Comparison of ENCODE assay signal across 25 cellular contexts in the genomic region with DNA sequence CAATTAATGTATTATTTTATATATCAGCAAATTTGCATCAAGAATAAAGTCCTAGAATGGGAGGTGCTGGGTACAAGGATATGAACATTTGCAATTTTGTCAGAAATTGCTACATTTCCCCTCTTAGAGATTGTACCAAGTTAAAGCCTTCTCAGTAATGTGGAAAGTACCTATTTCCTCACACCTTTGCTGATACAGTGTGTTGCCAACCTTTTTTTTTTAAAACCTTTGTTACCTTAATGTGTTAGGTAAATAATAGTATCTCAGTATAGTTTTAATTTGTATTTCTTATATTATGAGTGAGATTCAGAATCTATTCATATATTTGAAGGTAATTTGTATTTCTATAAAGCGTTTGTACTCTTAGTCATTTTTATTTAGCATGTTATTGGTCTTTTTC.
A peak's percentile ranks its signal among the peaks of the same experiment; 100 is the strongest.
DNase-seq lines count a peak whose midpoint lies in the region; FAIRE-seq and TF ChIP-seq lines count a peak whose summit lies in the region.
"Had no signal": no experiment of that assay in that cellular context is flagged by ENCODE, and none has a peak within 500 bp of the region (broad histone marks: within the 10 kb centered on the region; RNA-seq: fewer than 3 reads in every experiment).

No MANE protein-coding gene starts in this region.

- H3K4me2 ChIP-seq in smooth muscle cell (no peak overlapping the region), Karpas-422 (ENCODE audit: low read depth, low read length, poor library complexity, severe bottlenecking) (no peak overlapping the region)
- H3K4me2 ChIP-seq: SK-N-SH had no signal

- H3K4me1 ChIP-seq in cardiac muscle cell (ENCODE audit: low read depth) = peaks cover 39% of the 10 kb centered on the region
- peaks cover 0 to 25% of the 10 kb centered on the region in 2 donors for H3K4me1 ChIP-seq in right atrium auricular region
- H3K4me1 ChIP-seq in smooth muscle cell (ENCODE audit: low read depth) = peaks cover 26% of the 10 kb centered on the region
- peaks cover 43% of the 10 kb centered on the region for H3K4me1 ChIP-seq in Karpas-422 (ENCODE audit: low read length)

- H3K79me2 ChIP-seq in smooth muscle cell (ENCODE audit: low read depth) (no peaks in the 10 kb centered on the region), Karpas-422 (ENCODE audit: low read length) (no peaks in the 10 kb centered on the region)

- no peak for TF ChIP-seq CTCF in cardiac muscle cell (IDR thresholded peaks at IDR 0.05; ENCODE audit: low read depth, low read length)
- TF ChIP-seq CTCF in right atrium auricular region (IDR thresholded peaks at IDR 0.05) = no peak
- TF ChIP-seq CTCF in smooth muscle cell (IDR thresholded peaks at IDR 0.05; ENCODE audit: borderline replicate concordance, insufficient read depth, poor library complexity, severe bottlenecking) = no peak

- no peaks in the 10 kb centered on the region for H3K36me3 ChIP-seq in cardiac muscle cell
- no peaks in the 10 kb centered on the region for H3K36me3 ChIP-seq in right atrium auricular region
- no peaks in the 10 kb centered on the region for H3K36me3 ChIP-seq in smooth muscle cell (ENCODE audit: low read depth)
- no peaks in the 10 kb centered on the region for H3K36me3 ChIP-seq in Karpas-422 (ENCODE audit: insufficient read depth, low read length)

- H2AFZ ChIP-seq in smooth muscle cell (ENCODE audit: low read depth) = no peak overlapping the region
- no peak overlapping the region for H2AFZ ChIP-seq in Karpas-422 (ENCODE audit: low read length)

- WGBS in smooth muscle cell (ENCODE audit: low lambda C conversion rate) = 98% methylated on average over 1 of the region's 1 CpG

- FAIRE-seq in HTR-8/SVneo (lab: Jason Lieb, UNC) = peak; percentile 28
- FAIRE-seq in islet of Langerhans (lab: Jason Lieb, UNC) = peak; percentile 9
- FAIRE-seq: G401.6, GM12891, GM19239 had no signal

- no peak for DNase-seq in cardiac muscle cell (ENCODE audit: low read depth in 1 of 2, low spot score in 1 of 2)
- DNase-seq in right atrium auricular region (ENCODE audit: low spot score) = no peak
- no peak for DNase-seq in HTR-8/SVneo (ENCODE audit: insufficient read length, low spot score)
- no peak for DNase-seq in smooth muscle cell (lab: John Stamatoyannopoulos, UW; ENCODE audit: unreplicated experiment)
- DNase-seq in GM19238 (ENCODE audit: insufficient read length, low spot score) = no peak
- DNase-seq in NAMALWA (ENCODE audit: low spot score) = no peak
- DNase-seq in Karpas-422 = no peak
- DNase-seq: 8988T; CD4-positive, alpha-beta T cell; COR-L47; DMS53; KBM-7; MM.1S; NCI-H1048; NCI-H1417; NCI-H187; NCI-H446; NCI-H524 treated with DMSO at 0.1 percent for 48 hours; NCI-H774; PC-3; SK-N-SH had no signal

- H3K9ac ChIP-seq in smooth muscle cell (ENCODE audit: low read depth) (no peak overlapping the region), Karpas-422 (ENCODE audit: low read length) (no peak overlapping the region)
- H3K9ac ChIP-seq: SK-N-SH had no signal

- H3K9me3 ChIP-seq in cardiac muscle cell (ENCODE audit: low read depth) (no peaks in the 10 kb centered on the region), right atrium auricular region (no peaks in the 10 kb centered on the region), smooth muscle cell (replicated peaks; ENCODE audit: low read depth) (no peaks in the 10 kb centered on the region), Karpas-422 (ENCODE audit: low read length) (no peaks in the 10 kb centered on the region)
- H3K9me3 ChIP-seq: SK-N-SH had no signal

- H3F3A ChIP-seq in smooth muscle cell (ENCODE audit: low read depth) = peaks cover 39% of the 10 kb centered on the region

- H3K4me3 ChIP-seq in cardiac muscle cell (no peak overlapping the region), right atrium auricular region (no peak overlapping the region), smooth muscle cell (no peak overlapping the region), Karpas-422 (ENCODE audit: low read length) (no peak overlapping the region)

- H3K27ac ChIP-seq in cardiac muscle cell (peak overlapping the region; percentile 95), right atrium auricular region (no peak overlapping the region), smooth muscle cell (ENCODE audit: low read depth) (peak overlapping the region; percentile 80), Karpas-422 (ENCODE audit: low read length) (no peak overlapping the region)

- H4K20me1 ChIP-seq in smooth muscle cell (ENCODE audit: low read depth) (no peaks in the 10 kb centered on the region), Karpas-422 (ENCODE audit: insufficient read depth, low read depth, low read length) (no peaks in the 10 kb centered on the region)

- no peaks in the 10 kb centered on the region for H3K27me3 ChIP-seq in cardiac muscle cell
- H3K27me3 ChIP-seq in right atrium auricular region = no peaks in the 10 kb centered on the region
- H3K27me3 ChIP-seq in smooth muscle cell (ENCODE audit: low read depth) = no peaks in the 10 kb centered on the region
- H3K27me3 ChIP-seq in Karpas-422 (ENCODE audit: low read length) = no peaks in the 10 kb centered on the region

- no peaks in the 10 kb centered on the region for H3K9me2 ChIP-seq in Karpas-422 (replicated peaks; ENCODE audit: insufficient read depth, low read length)
- H3K9me2 ChIP-seq: SK-N-SH had no signal

Comparison
In these comparisons a context has a peak if more than half of its experiments do, and no peak if none do; other contexts are left out.
1. H3K27ac ChIP-seq: peak in cardiac muscle cell (single experiment) and smooth muscle cell (single experiment); none in right atrium auricular region (0 of 2) and Karpas-422 (single experiment).